ENCODE assay signal across 20 cellular contexts in the genomic region with DNA sequence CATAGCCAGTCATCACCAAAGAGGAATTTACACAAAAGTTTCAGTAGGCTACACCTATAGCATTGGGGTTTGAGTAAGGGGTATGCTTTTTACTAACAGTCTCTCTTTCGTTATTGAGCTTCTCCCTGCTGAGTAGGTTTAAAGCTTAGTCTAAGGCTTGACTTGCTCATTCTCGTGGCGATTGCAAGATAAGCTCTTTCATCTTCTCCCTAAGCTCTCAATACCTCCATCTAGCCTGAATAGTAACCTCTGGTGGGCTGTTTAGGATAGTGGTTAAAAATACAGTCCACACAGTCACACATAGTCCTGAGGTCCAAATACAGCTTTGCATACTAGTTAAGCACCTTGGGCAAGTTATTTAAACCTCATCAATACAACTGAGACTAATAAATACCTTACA.
"Had no signal": no experiment of that assay in that cellular context is flagged by ENCODE, and none has a peak within 500 bp of the region (broad histone marks: within the 10 kb centered on the region; RNA-seq: fewer than 3 reads in every experiment).

No MANE protein-coding gene starts in this region.

- H3K27ac Mint-ChIP-seq: activated CD4-positive, alpha-beta memory T cell treated with anti-CD3 and anti-CD28 coated beads, Interleukin-2, amount 10 ng/mL, durations not matched to agents 7 days and 5 days; activated naive CD4-positive, alpha-beta T cell treated with anti-CD3 and anti-CD28 coated beads, Interleukin-2, amount 10 ng/mL, durations not matched to agents 7 days and 5 days; naive thymus-derived CD8-positive, alpha-beta T cell; T-helper 1 cell treated with Interleukin-12 subunit alpha and Interleukin-12 subunit beta and Interleukin-4 antibody, amounts not matched to agents 30 μg/mL and 1 μg/mL, for 36 hours had no signal

- H3K27ac ChIP-seq: coronary artery, epithelial cell of prostate, gastroesophageal sphincter, heart left ventricle, neutrophil, pancreas, thyroid gland, upper lobe of right lung had no signal

- H3K9me3 ChIP-seq: gastroesophageal sphincter, heart left ventricle, neutrophil, pancreas, thyroid gland, upper lobe of right lung had no signal

- H3K27me3 Mint-ChIP-seq: activated CD4-positive, alpha-beta memory T cell treated with anti-CD3 and anti-CD28 coated beads, Interleukin-2, amount 10 ng/mL, durations not matched to agents 7 days and 5 days; activated naive CD4-positive, alpha-beta T cell treated with anti-CD3 and anti-CD28 coated beads, Interleukin-2, amount 10 ng/mL, durations not matched to agents 7 days and 5 days; naive thymus-derived CD8-positive, alpha-beta T cell had no signal

- H3K4me1 ChIP-seq: gastroesophageal sphincter, heart left ventricle, pancreas, thyroid gland, upper lobe of right lung had no signal

- H3K36me3 ChIP-seq: neutrophil, thyroid gland had no signal

- H3K4me3 Mint-ChIP-seq: activated CD4-positive, alpha-beta memory T cell treated with anti-CD3 and anti-CD28 coated beads, Interleukin-2, amount 10 ng/mL, durations not matched to agents 7 days and 5 days; activated naive CD4-positive, alpha-beta T cell treated with anti-CD3 and anti-CD28 coated beads, Interleukin-2, amount 10 ng/mL, durations not matched to agents 7 days and 5 days; naive thymus-derived CD8-positive, alpha-beta T cell; T-helper 1 cell treated with Interleukin-12 subunit alpha and Interleukin-12 subunit beta and Interleukin-4 antibody, amounts not matched to agents 30 μg/mL and 1 μg/mL, for 36 hours had no signal

- DNase-seq: activated CD4-positive, alpha-beta memory T cell treated with anti-CD3 and anti-CD28 coated beads, Interleukin-2, amount 10 ng/mL, durations not matched to agents 7 days and 5 days; activated CD4-positive, alpha-beta T cell treated with anti-CD3 and anti-CD28 coated beads for 48 hours; activated effector memory CD4-positive, alpha-beta T cell treated with anti-CD3 and anti-CD28 coated beads, Interleukin-2, amount 50 U/mL, for 16 hours; activated naive CD4-positive, alpha-beta T cell treated with anti-CD3 and anti-CD28 coated beads, Interleukin-2, amount 10 ng/mL, durations not matched to agents 7 days and 5 days; cerebellar nuclear complex; heart left ventricle; naive thymus-derived CD8-positive, alpha-beta T cell; pancreas; right cardiac atrium; stimulated activated CD4-positive, alpha-beta T cell treated with anti-CD3 and anti-CD28 coated beads, Interleukin-4, amount 100 ng/mL, for 4 hours; stimulated activated naive CD8-positive, alpha-beta T cell treated with anti-CD3 and anti-CD28 coated beads, Interleukin-15, Interleukin-2, amounts not matched to agents 100 U/mL and 50 U/mL, for 24 hours; T1000; thyroid gland; upper lobe of right lung had no signal

- H3K4me1 Mint-ChIP-seq: activated CD4-positive, alpha-beta memory T cell treated with anti-CD3 and anti-CD28 coated beads, Interleukin-2, amount 10 ng/mL, durations not matched to agents 7 days and 5 days; activated naive CD4-positive, alpha-beta T cell treated with anti-CD3 and anti-CD28 coated beads, Interleukin-2, amount 10 ng/mL, durations not matched to agents 7 days and 5 days had no signal

- H3K9me3 Mint-ChIP-seq: activated CD4-positive, alpha-beta memory T cell treated with anti-CD3 and anti-CD28 coated beads, Interleukin-2, amount 10 ng/mL, durations not matched to agents 7 days and 5 days; activated naive CD4-positive, alpha-beta T cell treated with anti-CD3 and anti-CD28 coated beads, Interleukin-2, amount 10 ng/mL, durations not matched to agents 7 days and 5 days; T-helper 1 cell treated with Interleukin-12 subunit alpha and Interleukin-12 subunit beta and Interleukin-4 antibody, amounts not matched to agents 30 μg/mL and 1 μg/mL, for 36 hours had no signal

- H3K27me3 ChIP-seq: gastroesophageal sphincter, heart left ventricle, neutrophil, pancreas, thyroid gland, upper lobe of right lung had no signal

- H3K4me3 ChIP-seq: coronary artery, gastroesophageal sphincter, heart left ventricle, lung, pancreas, thyroid gland, upper lobe of right lung had no signal
